35 cellular contexts compared by ENCODE assay signal in genomic region chr12:74429535-74429934, GRCh38.
"Had no signal": no experiment of that assay in that cellular context is flagged by ENCODE, and none has a peak within 500 bp of the region (broad histone marks: within the 10 kb centered on the region; RNA-seq: fewer than 3 reads in every experiment).

No MANE protein-coding gene starts in this region.

- DNase-seq: Karpas-422, Kasumi-1, MG63, MM.1S, MV-4-11, NCI-H1048, NCI-H1092, NCI-H1092 treated with DMSO at 0.1 percent for 48 hours, NCI-H1105, NCI-H1105 treated with DMSO at 0.1 percent for 48 hours, NCI-H1417, NCI-H1417 treated with DMSO at 0.1 percent for 48 hours, NCI-H1436, NCI-H1436 treated with DMSO at 0.1 percent for 48 hours, NCI-H146, NCI-H1694, NCI-H1694 treated with DMSO at 0.1 percent for 48 hours, NCI-H187, NCI-H187 treated with DMSO at 0.1 percent for 48 hours, NCI-H1930, NCI-H2029, NCI-H2029 treated with DMSO at 0.1 percent for 48 hours, NCI-H2081, NCI-H2081 treated with DMSO at 0.1 percent for 48 hours, NCI-H2107, NCI-H2171, NCI-H2171 treated with DMSO at 0.1 percent for 48 hours, NCI-H2227 treated with DMSO at 0.1 percent for 48 hours, NCI-H226, NCI-H345, NCI-H446, NCI-H446 treated with DMSO at 0.1 percent for 48 hours, NCI-H510A, NCI-H510A treated with DMSO at 0.1 percent for 48 hours had no signal

- H3K36me3 ChIP-seq: MG63 had no signal

- H3K4me3 ChIP-seq: MG63 had no signal

- H3K27me3 ChIP-seq: MG63 had no signal

- H3K9ac ChIP-seq: KMS-11 had no signal

- H3K9me3 ChIP-seq: MG63 had no signal

- H3K4me2 ChIP-seq: KMS-11 had no signal

- H3K27ac ChIP-seq: KMS-11 had no signal
